21 cellular contexts compared by ENCODE assay signal in genomic region chr11:88861618-88862017, GRCh38.
DNase-seq lines count a peak whose midpoint lies in the region; ATAC-seq and TF ChIP-seq lines count a peak whose summit lies in the region.
"Had no signal": no experiment of that assay in that cellular context is flagged by ENCODE, and none has a peak within 500 bp of the region (broad histone marks: within the 10 kb centered on the region; RNA-seq: fewer than 3 reads in every experiment).

No MANE protein-coding gene starts in this region.

- no peaks in the 10 kb centered on the region for H3K4me1 ChIP-seq in mucosa of descending colon (ENCODE audit: low read depth)
- H3K4me1 ChIP-seq: Caco-2 had no signal

- H3K36me3 ChIP-seq in mucosa of descending colon (ENCODE audit: low read depth) = no peaks in the 10 kb centered on the region

- TF ChIP-seq CTCF in mucosa of descending colon (IDR thresholded peaks at IDR 0.05) = no peak

- DNase-seq in NCI-H1417 (lab: John Stamatoyannopoulos, UW) = peak; percentile 48 to 98 (median 62)
- DNase-seq in NCI-H2081 (lab: John Stamatoyannopoulos, UW) = peak; percentile 74 to 93
- DNase-seq in NCI-H774 (lab: John Stamatoyannopoulos, UW) = peak; percentile 62
- no peak for DNase-seq in mucosa of descending colon
- DNase-seq in dedifferentiated amniotic fluid mesenchymal stem cell (ENCODE audit: extremely low spot score) = no peak
- DNase-seq in T-helper 2 cell = no peak
- DNase-seq: C1 segment of cervical spinal cord; Caco-2; CD4-positive, alpha-beta memory T cell; DMS79 treated with DMSO at 0.1 percent for 48 hours; GF-D8; Kasumi-1; NCI-H1092 treated with DMSO at 0.1 percent for 48 hours; NCI-H2171 treated with DMSO at 0.1 percent for 48 hours; NCI-H345; NCI-H524; SHP77; T-cell had no signal

- intact Hi-C loops in mucosa of descending colon (cut with DNase I, micrococcal nuclease) = no loop called here

- ATAC-seq in mucosa of descending colon = peak; percentile 69
- ATAC-seq in GM21723 (IDR thresholded peaks at IDR 0.05; ENCODE audit: unreplicated experiment) = no peak
- ATAC-seq: K562, Panc1, T-cell had no signal

- H3K4me3 ChIP-seq in mucosa of descending colon = no peak overlapping the region
- H3K4me3 ChIP-seq: K562 had no signal

- H3K9me3 ChIP-seq in mucosa of descending colon = no peaks in the 10 kb centered on the region
- H3K9me3 ChIP-seq: Caco-2 had no signal

Comparison
In these comparisons a context has a peak if more than half of its experiments do, and no peak if none do; other contexts are left out.
1. DNase-seq: peak in NCI-H1417 (3 of 3), NCI-H2081 (2 of 2) and NCI-H774 (single experiment); none in mucosa of descending colon (0 of 3), dedifferentiated amniotic fluid mesenchymal stem cell (single experiment) and T-helper 2 cell (0 of 5).